8 cellular contexts compared by ENCODE assay signal in genomic region chr6:109187399-109188114, GRCh38.
A peak's percentile ranks its signal among the peaks of the same experiment; 100 is the strongest.
DNase-seq lines count a peak whose midpoint lies in the region; ATAC-seq, FAIRE-seq and TF ChIP-seq lines count a peak whose summit lies in the region.

No MANE protein-coding gene starts in this region.

- no peaks in the 10 kb centered on the region for H3K9me3 ChIP-seq in upper lobe of right lung

- no peak overlapping the region for H3K27ac ChIP-seq in upper lobe of right lung

- TF ChIP-seq CTCF in upper lobe of right lung (IDR thresholded peaks at IDR 0.05): peak; percentile 95

- no peaks in the 10 kb centered on the region for H3K36me3 ChIP-seq in upper lobe of right lung

- DNase-seq in COR-L47 (lab: John Stamatoyannopoulos, UW): peak; percentile 18
- peak; percentile 19 for DNase-seq in RCC 7860 (ENCODE audit: low spot score)
- peak; percentile 28 to 38 for DNase-seq in activated T-helper 1 cell treated with anti-CD3 and anti-CD28 coated beads, Interleukin-2, amount 50 U/mL, for 16 hours (ENCODE audit: low read depth in 1 of 2, low spot score in 1 of 2)
- peak; percentile 41 for DNase-seq in germinal center (ENCODE audit: low spot score)
- peak; percentile 84 for DNase-seq in pons (ENCODE audit: low spot score)
- no peak for DNase-seq in upper lobe of right lung

- H3K27me3 ChIP-seq in upper lobe of right lung: peaks cover 8% of the 10 kb centered on the region

- no peaks in the 10 kb centered on the region for H3K4me1 ChIP-seq in upper lobe of right lung

- intact Hi-C loops in upper lobe of right lung (cut with DNase I): loop anchor here (10.0 kb wide), 1 partner anchor 197 kb away; the partner anchor contains the start of gene CD164

- H3K4me3 ChIP-seq in upper lobe of right lung: no peak overlapping the region

- FAIRE-seq in RCC 7860 (lab: Jason Lieb, UNC): peak; percentile 30

- ATAC-seq in HG03175 (IDR thresholded peaks at IDR 0.05; ENCODE audit: unreplicated experiment): peak; percentile 62
- ATAC-seq in upper lobe of right lung: peak; percentile 93
- no peak for ATAC-seq in GM21381 (IDR thresholded peaks at IDR 0.05; ENCODE audit: unreplicated experiment)
